9 cellular contexts compared by ENCODE assay signal in the genomic region with DNA sequence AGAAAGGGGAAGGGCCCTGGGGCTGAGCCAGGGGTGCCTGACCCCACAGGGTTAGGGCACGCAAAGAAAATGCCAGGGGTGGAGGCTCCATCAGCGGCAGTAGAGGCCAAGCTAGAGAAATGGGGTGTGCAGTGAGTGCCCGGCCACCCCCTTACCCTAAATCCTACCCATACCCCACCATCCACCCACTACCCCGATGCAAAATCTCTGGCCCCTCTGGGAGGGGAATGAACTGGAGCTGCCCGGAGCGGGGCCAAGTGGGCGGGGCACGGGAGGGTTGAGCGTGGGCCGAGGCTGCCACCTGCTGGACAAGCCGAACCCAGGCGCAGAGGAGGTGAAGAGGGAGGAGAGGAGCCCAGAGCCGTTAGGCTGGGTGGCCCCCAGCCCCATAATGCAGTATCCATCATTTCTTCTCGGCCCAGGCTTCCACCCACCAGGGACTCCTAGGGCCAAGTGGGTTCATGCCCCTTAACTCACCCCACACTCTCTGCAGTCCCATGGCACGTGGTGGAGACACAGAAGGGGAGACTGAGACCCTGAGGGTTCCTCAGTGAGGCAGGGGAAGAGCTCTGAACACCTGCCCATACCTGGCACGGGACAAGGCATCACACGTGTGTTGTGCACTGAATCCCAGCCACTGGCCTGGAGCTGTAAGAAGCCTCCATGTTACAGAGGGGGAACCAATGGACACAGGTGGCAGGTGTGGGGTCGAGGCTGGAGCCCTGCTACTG. TPM values are rescaled to one million over a fixed set of nuclear protein-coding genes. Genes with fewer than 3 reads are reported as not detected.
DNase-seq lines count a peak whose midpoint lies in the region; ATAC-seq and TF ChIP-seq lines count a peak whose summit lies in the region.
"Had no signal": no experiment of that assay in that cellular context is flagged by ENCODE, and none has a peak within 500 bp of the region (broad histone marks: within the 10 kb centered on the region; RNA-seq: fewer than 3 reads in every experiment).

No MANE protein-coding gene starts in this region.

- peak; percentile 80 for DNase-seq in GM10266 (ENCODE audit: extremely low spot score)
- DNase-seq in NCI-H128 (lab: John Stamatoyannopoulos, UW; ENCODE audit: unreplicated experiment) = peak; percentile 58
- DNase-seq in activated B cell treated with CpG ODN at 0.5 μM for 24 hours = peak; percentile 67
- DNase-seq in T47D (ENCODE audit: low read depth in 1 of 2, low spot score in 1 of 2) = peak; percentile 48 to 59
- DNase-seq in iris pigment epithelial cell (ENCODE audit: low read depth) = peak; percentile 26
- peak; percentile 61 to 70 for DNase-seq in stimulated activated CD4-positive, alpha-beta T cell treated with anti-CD3 and anti-CD28 coated beads, Interleukin-1b, Interleukin-23, amount 100 ng/mL, for 4 hours (ENCODE audit: low read depth in 2 of 2)

- POLR2A ChIA-PET in activated B cell treated with CpG ODN at 0.5 μM for 24 hours (lab: Charles Lee) = interaction anchor here (0.5 kb wide), 1 partner anchor 587 kb away, joined by 6 read pairs; no protein-coding TSS in a partner anchor

- peak; percentile 91 for TF ChIP-seq CTCF in GM10266 (IDR thresholded peaks at IDR 0.05; ENCODE audit: control insufficient read depth, insufficient read depth, low read depth, missing control alignments)
- TF ChIP-seq CTCF in activated B cell treated with CpG ODN at 0.5 μM for 24 hours (IDR thresholded peaks at IDR 0.05) = peak; percentile 28

- H3K9me3 Mint-ChIP-seq in activated B cell treated with CpG ODN at 0.5 μM for 24 hours = no peaks in the 10 kb centered on the region

- ATAC-seq in activated B cell treated with CpG ODN at 0.5 μM for 24 hours (ENCODE audit: low read depth) (peak; percentile 93), GM18861 (IDR thresholded peaks at IDR 0.05; ENCODE audit: unreplicated experiment) (no peak), HG03135 (IDR thresholded peaks at IDR 0.05; ENCODE audit: unreplicated experiment) (no peak)

- H3K36me3 Mint-ChIP-seq in activated B cell treated with CpG ODN at 0.5 μM for 24 hours (ENCODE audit: low read depth) = no peaks in the 10 kb centered on the region

- H3K27me3 Mint-ChIP-seq in activated B cell treated with CpG ODN at 0.5 μM for 24 hours = peaks cover 16% of the 10 kb centered on the region

- in situ Hi-C loops in T47D (cut with HindIII; ENCODE audit: low pct_unique_long_range_greater_than_20kb, low sequenced_read_pairs) = no loop called here

- intact Hi-C loops in activated B cell treated with CpG ODN at 0.5 μM for 24 hours (cut with micrococcal nuclease) = loop anchor here (1.0 to 5.0 kb wide), 2 partner anchors 537 to 550 kb away; no protein-coding TSS in a partner anchor

- no peaks in the 10 kb centered on the region for H3K4me1 Mint-ChIP-seq in activated B cell treated with CpG ODN at 0.5 μM for 24 hours

- H3K27ac Mint-ChIP-seq in activated B cell treated with CpG ODN at 0.5 μM for 24 hours = no peak overlapping the region

- no peak overlapping the region for H3K4me3 Mint-ChIP-seq in activated B cell treated with CpG ODN at 0.5 μM for 24 hours

- CTCF ChIA-PET in activated B cell treated with CpG ODN at 0.5 μM for 24 hours (lab: Charles Lee) = interaction anchor here (1.0 to 1.4 kb wide), 7 partner anchors 210 to 549 kb away, joined by 3 to 4 read pairs (median 3); no protein-coding TSS in a partner anchor

RNA-seq across cellular contexts. Expression of a gene that starts 1.4 kb away (rescaled TPM):
- total RNA-seq in activated B cell treated with CpG ODN at 0.5 μM for 24 hours = not detected in 2 replicates
- total RNA-seq: glomerular endothelial cell had no signal

RNA-seq across cellular contexts. Expression of a gene that starts 5.6 kb away (rescaled TPM):
- total RNA-seq in activated B cell treated with CpG ODN at 0.5 μM for 24 hours = not detected in 2 replicates
- total RNA-seq: glomerular endothelial cell had no signal

RNA-seq across cellular contexts. Expression of a gene that starts 11.0 kb away (rescaled TPM):
- total RNA-seq in activated B cell treated with CpG ODN at 0.5 μM for 24 hours = not detected in 2 replicates
- total RNA-seq: glomerular endothelial cell had no signal

Comparison
In these comparisons a context has a peak if more than half of its experiments do, and no peak if none do; other contexts are left out.
1. DNase-seq: peak in every context shown above with its lines; median percentile 80 in GM10266; 67 in activated B cell treated with CpG ODN at 0.5 μM for 24 hours; 66 in stimulated activated CD4-positive, alpha-beta T cell treated with anti-CD3 and anti-CD28 coated beads, Interleukin-1b, Interleukin-23, amount 100 ng/mL, for 4 hours; 58 in NCI-H128; 54 in T47D; 26 in iris pigment epithelial cell.